ENCODE assay signal across 27 cellular contexts in genomic region chr3:3927198-3927597, GRCh38.
"Had no signal": no experiment of that assay in that cellular context is flagged by ENCODE, and none has a peak within 500 bp of the region (broad histone marks: within the 10 kb centered on the region; RNA-seq: fewer than 3 reads in every experiment).

No MANE protein-coding gene starts in this region.

- H3K27ac Mint-ChIP-seq: stimulated activated effector memory CD8-positive, alpha-beta T cell treated with anti-CD3 and anti-CD28 coated beads, Interleukin-12 subunit alpha, Interleukin-12 subunit beta, amount 100 ng/mL, for 72 hours; stimulated activated memory B cell treated with anti-CD40 and anti-IgM and Interleukin-4, amounts not matched to agents 10 μg/mL and 1 μg/mL and 100 μg/mL, for 72 hours; stimulated activated naive CD8-positive, alpha-beta T cell treated with anti-CD3 and anti-CD28 coated beads, Interleukin-15, Interleukin-2, amounts not matched to agents 100 ng/mL and 50 ng/mL, for 24 hours; type B pancreatic cell had no signal

- H3K36me3 Mint-ChIP-seq: stimulated activated effector memory CD8-positive, alpha-beta T cell treated with anti-CD3 and anti-CD28 coated beads, Interleukin-12 subunit alpha, Interleukin-12 subunit beta, amount 100 ng/mL, for 72 hours had no signal

- H3K4me1 ChIP-seq: stomach, suprapubic skin, testis, tibial artery, tibial nerve, transverse colon, upper lobe of left lung, upper lobe of right lung, uterus, vagina had no signal

- H3K36me3 ChIP-seq: stomach, suprapubic skin, thoracic aorta, tibial nerve, transverse colon, upper lobe of left lung, upper lobe of right lung, uterus, vagina had no signal

- ATAC-seq: stimulated activated effector memory CD8-positive, alpha-beta T cell treated with anti-CD3 and anti-CD28 coated beads, Interleukin-12 subunit alpha, Interleukin-12 subunit beta, amount 100 ng/mL, for 72 hours; stimulated activated naive CD8-positive, alpha-beta T cell treated with anti-CD3 and anti-CD28 coated beads, Interleukin-15, amount 100 ng/mL, for 72 hours; stimulated activated naive CD8-positive, alpha-beta T cell treated with anti-CD3 and anti-CD28 coated beads, Interleukin-15, Interleukin-2, amounts not matched to agents 100 U/mL and 50 U/mL, for 24 hours; upper lobe of right lung had no signal

- H3K4me1 Mint-ChIP-seq: stimulated activated effector memory CD8-positive, alpha-beta T cell treated with anti-CD3 and anti-CD28 coated beads, Interleukin-12 subunit alpha, Interleukin-12 subunit beta, amount 100 ng/mL, for 72 hours; stimulated activated memory B cell treated with anti-CD40 and anti-IgM and Interleukin-4, amounts not matched to agents 10 μg/mL and 1 μg/mL and 100 μg/mL, for 72 hours; stimulated activated naive CD8-positive, alpha-beta T cell treated with anti-CD3 and anti-CD28 coated beads, Interleukin-15, amount 100 ng/mL, for 72 hours had no signal

- DNase-seq: stimulated activated CD4-positive, alpha-beta T cell treated with anti-CD3 and anti-CD28 coated beads, Interleukin-2, amount 100 ng/mL, for 24 hours; stimulated activated CD4-positive, alpha-beta T cell treated with anti-CD3 and anti-CD28 coated beads, Interleukin-2, amount 100 ng/mL, for 48 hours; stimulated activated CD4-positive, alpha-beta T cell treated with anti-CD3 and anti-CD28 coated beads, Interleukin-4, amount 100 ng/mL, for 1 hour; stimulated activated CD4-positive, alpha-beta T cell treated with anti-CD3 and anti-CD28 coated beads, Interleukin-4, amount 100 ng/mL, for 24 hours; stimulated activated CD4-positive, alpha-beta T cell treated with anti-CD3 and anti-CD28 coated beads, Interleukin-4, amount 100 ng/mL, for 4 hours; stimulated activated CD8-positive, alpha-beta memory T cell treated with anti-CD3 and anti-CD28 coated beads, Interleukin-4, amount 100 ng/mL, for 48 hours; stimulated activated naive CD4-positive, alpha-beta T cell; stimulated activated naive CD4-positive, alpha-beta T cell treated with Interleukin-2 at 50 U/mL for 16 hours; stimulated activated naive CD8-positive, alpha-beta T cell treated with anti-CD3 and anti-CD28 coated beads, Interleukin-15, amount 100 ng/mL, for 72 hours; stimulated activated naive CD8-positive, alpha-beta T cell treated with anti-CD3 and anti-CD28 coated beads, Interleukin-15, Interleukin-2, amounts not matched to agents 100 U/mL and 50 U/mL, for 24 hours; stomach; substantia nigra; testis; tibial artery; transverse colon; trophoblast cell; upper lobe of left lung; upper lobe of right lung; uterus had no signal

- H3K27me3 Mint-ChIP-seq: stimulated activated memory B cell treated with anti-CD40 and anti-IgM and Interleukin-4, amounts not matched to agents 10 μg/mL and 1 μg/mL and 100 μg/mL, for 72 hours; stimulated activated naive CD8-positive, alpha-beta T cell treated with anti-CD3 and anti-CD28 coated beads, Interleukin-15, amount 100 ng/mL, for 72 hours; stimulated activated naive CD8-positive, alpha-beta T cell treated with anti-CD3 and anti-CD28 coated beads, Interleukin-15, Interleukin-2, amounts not matched to agents 100 ng/mL and 50 ng/mL, for 24 hours; type B pancreatic cell had no signal

- H3K9me3 Mint-ChIP-seq: type B pancreatic cell had no signal

- H3K4me3 Mint-ChIP-seq: stimulated activated effector memory CD8-positive, alpha-beta T cell treated with anti-CD3 and anti-CD28 coated beads, Interleukin-12 subunit alpha, Interleukin-12 subunit beta, amount 100 ng/mL, for 72 hours; stimulated activated memory B cell treated with anti-CD40 and anti-IgM and Interleukin-4, amounts not matched to agents 10 μg/mL and 1 μg/mL and 100 μg/mL, for 72 hours; stimulated activated naive CD8-positive, alpha-beta T cell treated with anti-CD3 and anti-CD28 coated beads, Interleukin-15, amount 100 ng/mL, for 72 hours; stimulated activated naive CD8-positive, alpha-beta T cell treated with anti-CD3 and anti-CD28 coated beads, Interleukin-15, Interleukin-2, amounts not matched to agents 100 ng/mL and 50 ng/mL, for 24 hours; type B pancreatic cell had no signal

- H3K27ac ChIP-seq: stomach, suprapubic skin, testis, thoracic aorta, tibial artery, tibial nerve, transverse colon, upper lobe of left lung, upper lobe of right lung, uterus, vagina had no signal

- H3K4me3 ChIP-seq: stomach, suprapubic skin, testis, thoracic aorta, tibial artery, tibial nerve, transverse colon, upper lobe of left lung, upper lobe of right lung, uterus, vagina had no signal

- H3K27me3 ChIP-seq: stomach, suprapubic skin, testis, tibial artery, tibial nerve, transverse colon, upper lobe of left lung, upper lobe of right lung, uterus, vagina had no signal

- H3K9me3 ChIP-seq: testis, thoracic aorta, upper lobe of right lung, vagina had no signal
